Comparison of ENCODE assay signal across 22 cellular contexts in the genomic region with DNA sequence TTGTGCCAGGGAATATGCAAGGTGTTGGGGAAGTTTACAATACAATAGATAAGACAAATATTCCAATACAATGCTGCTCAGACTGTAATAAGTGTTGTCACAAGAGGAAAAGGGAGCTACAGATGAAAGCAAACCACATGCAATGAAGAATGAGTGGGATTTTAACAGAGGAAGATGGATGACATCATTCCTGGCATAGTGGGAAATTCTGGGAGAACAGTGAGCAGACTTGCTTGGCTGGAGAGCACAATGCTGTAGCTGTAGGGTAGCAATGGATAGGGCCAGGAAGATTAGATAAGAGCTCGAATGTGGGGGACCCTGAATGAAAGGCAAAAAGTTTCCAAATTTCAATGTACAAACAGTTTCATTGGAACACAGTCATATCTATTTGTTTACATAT.
"Had no signal": no experiment of that assay in that cellular context is flagged by ENCODE, and none has a peak within 500 bp of the region (broad histone marks: within the 10 kb centered on the region; RNA-seq: fewer than 3 reads in every experiment).

No MANE protein-coding gene starts in this region.

- H3K27ac ChIP-seq: cardiac muscle cell, esophagus squamous epithelium, parathyroid adenoma, testis, upper lobe of right lung, WERI-Rb-1 had no signal

- H3K27me3 ChIP-seq: cardiac muscle cell, esophagus squamous epithelium, testis, upper lobe of right lung had no signal

- ATAC-seq: left lobe of liver, sciatic nerve, upper lobe of right lung had no signal

- H3K4me3 ChIP-seq: cardiac muscle cell, esophagus squamous epithelium, lung, smooth muscle cell, testis, upper lobe of right lung had no signal

- H3K4me3 Mint-ChIP-seq: activated naive CD8-positive, alpha-beta T cell; dendritic cell treated with granulocyte-macrophage colony-stimulating factor and Interleukin-4, amounts not matched to agents 40 ng/mL and 50 ng/mL, for 4 days; mesothelial cell of epicardium; nephron had no signal

- H3K4me1 ChIP-seq: esophagus squamous epithelium, parathyroid adenoma, testis had no signal

- H3K36me3 Mint-ChIP-seq: activated naive CD8-positive, alpha-beta T cell; mesothelial cell of epicardium had no signal

- DNase-seq: activated CD4-positive, alpha-beta T cell treated with anti-CD3 and anti-CD28 coated beads, Interleukin-2, amount 50 U/mL, for 48 hours; activated T-cell treated with anti-CD3 and anti-CD28 coated beads for 4 hours; amniotic stem cell; effector CD8-positive, alpha-beta T cell; esophagus squamous epithelium; foreskin melanocyte; glutamatergic neuron; hippocampal formation; stimulated activated CD4-positive, alpha-beta T cell treated with anti-CD3 and anti-CD28 coated beads, Interleukin-4, amount 100 ng/mL, for 1 hour; testis; upper lobe of right lung; WERI-Rb-1 had no signal

- H3K9me3 Mint-ChIP-seq: dendritic cell treated with granulocyte-macrophage colony-stimulating factor and Interleukin-4, amounts not matched to agents 40 ng/mL and 50 ng/mL, for 4 days; mesothelial cell of epicardium; nephron had no signal

- H3K9me3 ChIP-seq: esophagus squamous epithelium, testis, upper lobe of right lung had no signal

- H3K27ac Mint-ChIP-seq: activated naive CD8-positive, alpha-beta T cell; dendritic cell treated with granulocyte-macrophage colony-stimulating factor and Interleukin-4, amounts not matched to agents 40 ng/mL and 50 ng/mL, for 4 days; mesothelial cell of epicardium; nephron had no signal

- H3K4me1 Mint-ChIP-seq: mesothelial cell of epicardium, nephron had no signal

- H3K27me3 Mint-ChIP-seq: dendritic cell treated with granulocyte-macrophage colony-stimulating factor and Interleukin-4, amounts not matched to agents 40 ng/mL and 50 ng/mL, for 4 days had no signal

- H3K36me3 ChIP-seq: cardiac muscle cell, esophagus squamous epithelium, upper lobe of right lung, WERI-Rb-1 had no signal
